Comparison of ENCODE assay signal across 8 cellular contexts in genomic region chr18:24359787-24360186, GRCh38. TPM values are rescaled to one million over a fixed set of nuclear protein-coding genes. Genes with fewer than 3 reads are reported as not detected.
DNase-seq lines count a peak whose midpoint lies in the region; ATAC-seq, FAIRE-seq and TF ChIP-seq lines count a peak whose summit lies in the region.
"Not testable (repeated sequence)": the region's sequence is repeated elsewhere in the genome, so short reads cannot be mapped to it uniquely, and the experiment has no call there.

No MANE protein-coding gene starts in this region.

- POLR2A ChIA-PET in A549 (lab: Yijun Ruan, JAX) = not testable (repeated sequence)

- TF ChIP-seq CTCF in A549 (IDR thresholded peaks at IDR 0.05) (peak; percentile 61), GM12864 (IDR thresholded peaks at IDR 0.05; ENCODE audit: low read depth, low read length, missing control alignments) (peak; percentile 40), RWPE2 (IDR thresholded peaks at IDR 0.05; ENCODE audit: poor library complexity, severe bottlenecking) (peak; percentile 78), astrocyte of the cerebellum (IDR thresholded peaks at IDR 0.05; ENCODE audit: low read depth, low read length, missing control alignments) (peak; percentile 51), osteocyte (IDR thresholded peaks at IDR 0.05) (peak; percentile 74)

- not testable (repeated sequence) for H3K9me3 ChIP-seq in A549; RWPE2 (ENCODE audit: severe bottlenecking)

- not testable (repeated sequence) for TF ChIP-seq EP300 in A549 (IDR thresholded peaks at IDR 0.05)

- H3K36me3 Mint-ChIP-seq in osteocyte (ENCODE audit: unreplicated experiment) = not testable (repeated sequence)

- intact Hi-C loops in Right ventricle myocardium superior (cut with DNase I) = loop anchor here (5.0 kb wide), 1 partner anchor 128 kb away; no protein-coding TSS in a partner anchor

- in situ Hi-C loops in astrocyte of the cerebellum (cut with HindIII; ENCODE audit: low sequenced_read_pairs) = not testable (repeated sequence)

- WGBS in A549 (ENCODE audit: missing lambda C conversion rate) = 10% methylated on average over 6 of the region's 7 CpGs

- H3K36me3 ChIP-seq in RWPE2 (ENCODE audit: low read depth) = not testable (repeated sequence)

- H3K27ac ChIP-seq in A549 = 0 out of 6 replicates have a peak overlapping the region, but pooled peaks of 1 of the 2 experiments have one; percentile 56
- not testable (repeated sequence) for H3K27ac ChIP-seq in RWPE2 (ENCODE audit: poor library complexity, severe bottlenecking)

- CTCF ChIA-PET in A549 (lab: Yijun Ruan, JAX) = interaction anchor here (1.1 to 6.7 kb wide), 20 partner anchors 8 to 183 kb away, joined by 3 to 57 read pairs (median 4); no protein-coding TSS in a partner anchor

- peak overlapping the region; percentile 51; the same call in 1 of the 3 replicates for H3K4me2 ChIP-seq in A549

- TF ChIP-seq RAD21 in A549 (conservative IDR thresholded peaks at IDR 0.05 in 1 of 2, IDR thresholded peaks at IDR 0.05 in 1 of 2) = peak; percentile 72 to 74

- H3K4me1 Mint-ChIP-seq in osteocyte (ENCODE audit: unreplicated experiment) = peaks cover 12% of the 10 kb centered on the region

- peak; percentile 20 to 49 for DNase-seq in A549 (ENCODE audit: low read depth in 1 of 2, low spot score in 1 of 2)
- DNase-seq in GM12864 (ENCODE audit: low read depth) = peak; percentile 36
- DNase-seq in NCI-H128 (lab: John Stamatoyannopoulos, UW; ENCODE audit: unreplicated experiment) = peak; percentile 20
- DNase-seq in RWPE2 (ENCODE audit: low spot score); Right ventricle myocardium superior; osteocyte (ENCODE audit: extremely low spot score, unreplicated experiment): not testable (repeated sequence)
- DNase-seq in astrocyte of the cerebellum (ENCODE audit: low read depth) = peak; percentile 54

- not testable (repeated sequence) for TF ChIP-seq POLR2A in A549 (IDR thresholded peaks at IDR 0.05; ENCODE audit: low read length)

- H3K27ac Mint-ChIP-seq in osteocyte (ENCODE audit: unreplicated experiment) = peak overlapping the region; percentile 23

- peak overlapping the region; percentile 40 for H3K4me3 Mint-ChIP-seq in osteocyte (ENCODE audit: unreplicated experiment)

- FAIRE-seq in A549 (lab: Jason Lieb, UNC) = not testable (repeated sequence)

- H3K9me3 Mint-ChIP-seq in osteocyte (ENCODE audit: unreplicated experiment) = not testable (repeated sequence)

- H3K4me1 ChIP-seq in A549; RWPE2 (ENCODE audit: insufficient read depth, poor library complexity, severe bottlenecking): not testable (repeated sequence)

- not testable (repeated sequence) for H3K27me3 ChIP-seq in RWPE2 (ENCODE audit: insufficient read depth, poor library complexity, severe bottlenecking)

- ATAC-seq in A549 = peak in 1 of 2 experiments; percentile 70; a peak in 3 of 6 replicates
- ATAC-seq in HG02642 (IDR thresholded peaks at IDR 0.05; ENCODE audit: poor library complexity, unreplicated experiment) = peak; percentile 58
- ATAC-seq in RWPE2 (ENCODE audit: low read depth) = peak; percentile 45; the same call in 2 of the 3 replicates
- ATAC-seq in Right ventricle myocardium superior (ENCODE audit: poor library complexity) = peak; percentile 64

- H3K4me3 ChIP-seq in A549; GM12864 (ENCODE audit: low read depth, low read length); RWPE2 (ENCODE audit: severe bottlenecking); astrocyte of the cerebellum (ENCODE audit: low read depth, low read length): not testable (repeated sequence)

- not testable (repeated sequence) for H3K27me3 Mint-ChIP-seq in osteocyte (ENCODE audit: unreplicated experiment)

TF ChIP-seq in A549, 52 proteins besides CTCF, POLR2A, EP300 and RAD21:
- peak; percentile 53 for TF ChIP-seq SMC3 (IDR thresholded peaks at IDR 0.05)

RNA-seq across cellular contexts. Expression of gene OSBPL1A, which starts 37.8 kb away (rescaled TPM):
- polyA plus RNA-seq in A549 (2011; rRNA removed) (17.6 and 22.1 TPM in 2 replicates), A549 (2017; fragmentation: RNase III; extraction: RNeasy Plus Mini Kit Qiagen cat#74134 plus additional on column Dnase treatment) (10.2 to 11.0 TPM (median 10.5 TPM) in 3 replicates)
- polyA plus RNA-seq in A549 (2012; cell fraction: cytosol; rRNA removed) = 5.8 and 6.7 TPM in 2 replicates
- polyA plus RNA-seq in A549 (2012; cell fraction: nucleus; rRNA removed) = 2.9 and 3.2 TPM in 2 replicates
- polyA minus RNA-seq in A549 (2011; rRNA and poly(A)+ RNA removed) = 11.2 and 11.5 TPM in 2 replicates
- total RNA-seq in Right ventricle myocardium superior (79.9 TPM), osteocyte (29.7 and 29.8 TPM in 2 replicates)
